Comparison of ENCODE assay signal across 8 cellular contexts in genomic region chr6:107488875-107489635, GRCh38.
DNase-seq lines count a peak whose midpoint lies in the region; ATAC-seq and TF ChIP-seq lines count a peak whose summit lies in the region.

No MANE protein-coding gene starts in this region.

- H3K4me2 ChIP-seq in OCI-LY1 (ENCODE audit: low read length): peak overlapping the region; percentile 91

- peaks cover 37% of the 10 kb centered on the region for H3K79me2 ChIP-seq in OCI-LY1 (ENCODE audit: insufficient read depth, low read length)

- no peaks in the 10 kb centered on the region for H3K9me2 ChIP-seq in OCI-LY1 (ENCODE audit: low read depth, low read length)

- H3K27ac ChIP-seq in OCI-LY1 (ENCODE audit: low read depth, low read length, poor library complexity, severe bottlenecking): peak overlapping the region; percentile 42

- H3K4me3 ChIP-seq in OCI-LY1 (ENCODE audit: low read depth, low read length, poor library complexity, severe bottlenecking): peak overlapping the region; percentile 99
- peak overlapping the region; percentile 60 for H3K4me3 ChIP-seq in astrocyte of the cerebellum (ENCODE audit: low read depth, low read length)

- H3K4me1 ChIP-seq in OCI-LY1 (ENCODE audit: insufficient read depth, low read length, severe bottlenecking): peaks cover 28% of the 10 kb centered on the region

- H3K9ac ChIP-seq in OCI-LY1 (ENCODE audit: low read length): peak overlapping the region; percentile 73

- TF ChIP-seq CTCF in OCI-LY1 (IDR thresholded peaks at IDR 0.05; ENCODE audit: low read length) (no peak), astrocyte of the cerebellum (IDR thresholded peaks at IDR 0.05; ENCODE audit: low read depth, low read length, missing control alignments) (no peak)

- peaks cover 13% of the 10 kb centered on the region; the same call in 1 of the 2 replicates for H3K36me3 ChIP-seq in OCI-LY1 (ENCODE audit: insufficient read depth, low read length)

- in situ Hi-C loops in astrocyte of the cerebellum (cut with HindIII; ENCODE audit: low sequenced_read_pairs): no loop called here

- H3K9me3 ChIP-seq in OCI-LY1 (ENCODE audit: low read length): no peaks in the 10 kb centered on the region

- H4K20me1 ChIP-seq in OCI-LY1 (ENCODE audit: insufficient read depth, low read length): no peaks in the 10 kb centered on the region

- no peak overlapping the region for H2AFZ ChIP-seq in OCI-LY1 (ENCODE audit: low read length)

- peak; percentile 18 for ATAC-seq in GM19023 (IDR thresholded peaks at IDR 0.05; ENCODE audit: unreplicated experiment)
- ATAC-seq in HG03571 (IDR thresholded peaks at IDR 0.05; ENCODE audit: unreplicated experiment): no peak
- no peak for ATAC-seq in HG03025 (IDR thresholded peaks at IDR 0.05; ENCODE audit: low FRiP score, unreplicated experiment)

- peaks cover 7% of the 10 kb centered on the region; the same call in 1 of the 2 replicates for H3F3A ChIP-seq in OCI-LY1 (ENCODE audit: insufficient read depth, low read length)

- DNase-seq in AG08395 (ENCODE audit: low spot score) (peak; percentile 28), astrocyte of the cerebellum (ENCODE audit: low read depth) (no peak), iPS DF 19.7 (ENCODE audit: low read depth, low spot score) (peak; percentile 52), retina (peak; percentile 86)

- H3K27me3 ChIP-seq in OCI-LY1 (ENCODE audit: insufficient read depth, low read length): no peaks in the 10 kb centered on the region
